Comparison of ENCODE assay signal across 18 cellular contexts in the genomic region with DNA sequence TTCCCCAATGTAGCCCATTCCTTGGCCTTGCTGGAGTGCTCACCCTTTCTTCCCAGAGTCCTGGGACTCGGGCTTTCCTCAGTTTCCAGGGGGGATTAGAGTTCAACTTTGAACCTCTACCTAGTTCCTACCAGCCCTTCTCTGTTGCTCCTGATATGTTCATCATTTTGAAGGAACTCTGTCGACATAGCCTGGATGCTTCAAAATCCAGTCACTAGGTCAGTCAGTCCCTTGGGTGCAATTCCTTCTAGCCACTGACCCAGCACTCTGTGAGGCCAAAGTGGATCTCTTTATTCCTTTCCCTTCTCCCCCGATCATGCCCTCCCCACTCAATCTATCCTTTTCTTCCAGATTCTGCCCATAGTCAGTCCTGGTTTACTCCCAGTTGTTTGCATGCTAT.
DNase-seq lines count a peak whose midpoint lies in the region; ATAC-seq lines count a peak whose summit lies in the region.
"Had no signal": no experiment of that assay in that cellular context is flagged by ENCODE, and none has a peak within 500 bp of the region (broad histone marks: within the 10 kb centered on the region; RNA-seq: fewer than 3 reads in every experiment).

No MANE protein-coding gene starts in this region.

- H3F3A ChIP-seq in GM23248 (ENCODE audit: insufficient read depth): no peaks in the 10 kb centered on the region

- H3K9me2 ChIP-seq in GM23248 (ENCODE audit: insufficient read depth): no peaks in the 10 kb centered on the region

- no peak overlapping the region for H2AFZ ChIP-seq in GM23248

- no peaks in the 10 kb centered on the region for H3K4me1 ChIP-seq in GM23248 (ENCODE audit: insufficient read depth)

- no peaks in the 10 kb centered on the region for H4K20me1 ChIP-seq in GM23248 (ENCODE audit: insufficient read depth)

- H3K4me3 ChIP-seq in GM23248 (no peak overlapping the region), MG63 (no peak overlapping the region)

- 80 to 81% methylated on average over 3 of the region's 3 CpGs for WGBS in GM23248 (ENCODE audit: low coverage in 1 of 2, low lambda C conversion rate in 2 of 2, missing lambda C conversion rate in 2 of 2), 2 experiments

- H3K27me3 ChIP-seq in GM23248 (replicated peaks; ENCODE audit: insufficient read depth): no peaks in the 10 kb centered on the region
- no peaks in the 10 kb centered on the region for H3K27me3 ChIP-seq in MG63

- H3K9me3 ChIP-seq in GM23248 (ENCODE audit: low read depth): no peaks in the 10 kb centered on the region
- no peaks in the 10 kb centered on the region for H3K9me3 ChIP-seq in MG63

- no peak for ATAC-seq in HG03159 (IDR thresholded peaks at IDR 0.05; ENCODE audit: unreplicated experiment)

- H3K36me3 ChIP-seq in GM23248 (ENCODE audit: low read depth) (no peaks in the 10 kb centered on the region), MG63 (no peaks in the 10 kb centered on the region)

- no peak overlapping the region for H3K4me2 ChIP-seq in GM23248 (ENCODE audit: unreplicated experiment)

- DNase-seq in GM23248 (peak; percentile 23), fibroblast of peridontal ligament (ENCODE audit: extremely low read depth) (peak; percentile 24), renal cortical epithelial cell (ENCODE audit: low read depth) (peak; percentile 48), MG63 (no peak), HCEC 1CT (no peak), T-helper 2 cell (no peak)
- DNase-seq: Calu3; CD8-positive, alpha-beta memory T cell; DMS153; NCI-H1694; NCI-H2081; NCI-H2171; NCI-H524 treated with DMSO at 0.1 percent for 48 hours; NCI-H82; OCI-M1; Right ventricle myocardium superior had no signal

- H3K27ac ChIP-seq in GM23248: no peak overlapping the region
- H3K27ac ChIP-seq: C4-2B had no signal

- no peak overlapping the region for H3K9ac ChIP-seq in GM23248

- in situ Hi-C loops in GM23248 (cut with MboI): no loop called here

- H3K79me2 ChIP-seq in GM23248 (ENCODE audit: insufficient read depth): no peaks in the 10 kb centered on the region

Comparison
In these comparisons a context has a peak if more than half of its experiments do, and no peak if none do; other contexts are left out.
1. DNase-seq: peak in GM23248 (single experiment), fibroblast of peridontal ligament (single experiment) and renal cortical epithelial cell (single experiment); none in MG63 (single experiment), HCEC 1CT (single experiment) and T-helper 2 cell (0 of 5).